Comparison of ENCODE assay signal across 8 cellular contexts in genomic region chr1:6028042-6028895, GRCh38. TPM values are rescaled to one million over a fixed set of nuclear protein-coding genes. Genes with fewer than 3 reads are reported as not detected.
A peak's percentile ranks its signal among the peaks of the same experiment; 100 is the strongest.
DNase-seq lines count a peak whose midpoint lies in the region; ATAC-seq and TF ChIP-seq lines count a peak whose summit lies in the region.

No MANE protein-coding gene starts in this region.

- H3K18ac ChIP-seq in H9 (ENCODE audit: insufficient read length, low read depth, low read length) (no peak overlapping the region), neuronal stem cell (ENCODE audit: low read length) (no peak overlapping the region)

- H3K9me3 ChIP-seq in H9 (ENCODE audit: control insufficient read depth, low read depth, low read length) (no peaks in the 10 kb centered on the region), neuronal stem cell (replicated peaks in 1 of 2; ENCODE audit: control insufficient read depth in 2 of 2, insufficient read depth in 1 of 2, low read depth in 1 of 2, low read length in 2 of 2) (peaks cover 0 to 3% of the 10 kb centered on the region in 2 donors)

- H3K36me3 ChIP-seq in neuronal stem cell (replicated peaks in 1 of 2; ENCODE audit: control insufficient read depth in 2 of 2, insufficient read depth in 2 of 2, low read length in 2 of 2), result no peaks in the 10 kb centered on the region

- no peaks in the 10 kb centered on the region for H3K27me3 ChIP-seq in H9 (ENCODE audit: insufficient read depth, low read length)
- H3K27me3 ChIP-seq in neuronal stem cell (ENCODE audit: control insufficient read depth in 3 of 3, insufficient read depth in 3 of 3, low read depth in 1 of 3, low read length in 3 of 3), result peaks cover 0 to 27% (median 3%) of the 10 kb centered on the region in 3 experiments

- no peaks in the 10 kb centered on the region for H3K23me2 ChIP-seq in H9 (ENCODE audit: insufficient read length, low read depth, low read length, poor library complexity, severe bottlenecking)

- H3K4ac ChIP-seq in H9 (ENCODE audit: low read depth, low read length) (no peak overlapping the region), neuronal stem cell (ENCODE audit: low read length) (no peak overlapping the region)

- H3K4me3 ChIP-seq in neuronal stem cell (ENCODE audit: low read length in 2 of 2), result no peak overlapping the region

- H3K27ac Mint-ChIP-seq in H9 (peak overlapping the region in 1 of 3 experiments; percentile 93; a peak in 1 of 7 replicates), T-cell (peak overlapping the region; percentile 95 to 98)
- H3K27ac Mint-ChIP-seq in activated naive CD8-positive, alpha-beta T cell, result peak overlapping the region; percentile 97

- no peak overlapping the region for H2AK5ac ChIP-seq in H9 (ENCODE audit: insufficient read length, low read length)
- peak overlapping the region; percentile 45 for H2AK5ac ChIP-seq in neuronal stem cell (ENCODE audit: low read depth, low read length)

- peak; percentile 24; the same call in 1 of the 3 replicates for TF ChIP-seq CTCF in H9 (conservative IDR thresholded peaks at IDR 0.05)

- H2BK120ac ChIP-seq in H9 (ENCODE audit: low read depth, low read length, poor library complexity, severe bottlenecking), result no peak overlapping the region
- H2BK120ac ChIP-seq in neuronal stem cell (ENCODE audit: low read depth, low read length), result no peak overlapping the region

- WGBS in H9 (ENCODE audit: extremely low coverage, insufficient read length, low lambda C conversion rate), result no CpG with 5 or more reads among the region's 20 CpGs
- WGBS in neuronal stem cell (ENCODE audit: extremely low coverage in 2 of 2, insufficient read length in 2 of 2, insufficient replicate concordance in 1 of 2), 2 donors, result no CpG with 5 or more reads among the region's 20 CpGs

- H3K79me2 ChIP-seq in H9 (ENCODE audit: insufficient read depth, low read length), result no peaks in the 10 kb centered on the region

- H3T11ph ChIP-seq in H9 (ENCODE audit: low read length), result no peak overlapping the region

- H2BK12ac ChIP-seq in H9 (ENCODE audit: insufficient read length, low read depth, low read length) (no peak overlapping the region), neuronal stem cell (ENCODE audit: low read length) (peak overlapping the region; percentile 36)

- ATAC-seq in T-cell (replicated peaks in 1 of 4), result peak; percentile 54 to 66 (median 62)
- ATAC-seq in GM21825 (IDR thresholded peaks at IDR 0.05; ENCODE audit: unreplicated experiment), result no peak
- ATAC-seq in HG02798 (IDR thresholded peaks at IDR 0.05; ENCODE audit: poor library complexity, unreplicated experiment), result no peak

- POLR2A ChIA-PET in T-cell (lab: Charles Lee), result interaction anchor here in 1 of 2 donors (0.6 to 0.8 kb wide), 2 partner anchors 34 to 36 kb away, joined by 4 to 6 read pairs; no protein-coding TSS in a partner anchor

- no peak overlapping the region for H4K8ac ChIP-seq in H9 (replicated peaks; ENCODE audit: insufficient read length, low read depth, low read length)
- H4K8ac ChIP-seq in neuronal stem cell (ENCODE audit: low read depth, low read length), result no peak overlapping the region

- no peak overlapping the region for H3K4me3 Mint-ChIP-seq in H9
- peak overlapping the region; percentile 87 to 95 (median 92) for H3K4me3 Mint-ChIP-seq in T-cell
- peak overlapping the region; percentile 95 for H3K4me3 Mint-ChIP-seq in activated naive CD8-positive, alpha-beta T cell

- H2AFZ ChIP-seq in H9 (ENCODE audit: low read length) (no peak overlapping the region), neuronal stem cell (ENCODE audit: low read length) (no peak overlapping the region)

- no peak overlapping the region for H2BK5ac ChIP-seq in H9 (ENCODE audit: insufficient read length, low read length)
- peak overlapping the region; percentile 11 for H2BK5ac ChIP-seq in neuronal stem cell (ENCODE audit: low read length)

- CTCF ChIA-PET in T-cell (lab: Charles Lee), result interaction anchor here (0.7 to 1.0 kb wide), 3 partner anchors 15 to 36 kb away, joined by 3 to 4 read pairs (median 3); partner anchors contain the start of gene NPHP4 (in 1 of the 2)

- H3K4me1 Mint-ChIP-seq in H9 (peaks cover 0 to 19% of the 10 kb centered on the region in 2 experiments; a peak in 2 of 4 replicates), T-cell (peaks cover 68 to 76% (median 71%) of the 10 kb centered on the region in 3 donors)
- peaks cover 59% of the 10 kb centered on the region for H3K4me1 Mint-ChIP-seq in activated naive CD8-positive, alpha-beta T cell (ENCODE audit: low read depth)

- H3K36me3 Mint-ChIP-seq in H9 (ENCODE audit: insufficient read depth in 1 of 3, low read depth in 3 of 3) (no peaks in the 10 kb centered on the region), T-cell (peaks cover 16% of the 10 kb centered on the region)
- H3K36me3 Mint-ChIP-seq in activated naive CD8-positive, alpha-beta T cell, result peaks cover 12% of the 10 kb centered on the region

- H3K23ac ChIP-seq in H9 (ENCODE audit: insufficient read length, low read depth, low read length) (no peak overlapping the region), neuronal stem cell (ENCODE audit: low read depth, low read length, poor library complexity) (no peak overlapping the region)

- H2BK20ac ChIP-seq in H9 (ENCODE audit: low read depth, low read length, poor library complexity, severe bottlenecking), result no peak overlapping the region

- in situ Hi-C loops in ACHN (cut with HindIII; ENCODE audit: low pct_ligation_motif_present, low pct_unique_long_range_greater_than_20kb, low sequenced_read_pairs), result no loop called here

- H2BK15ac ChIP-seq in H9 (ENCODE audit: low read depth, low read length) (no peak overlapping the region), neuronal stem cell (ENCODE audit: low read length) (no peak overlapping the region)

- no peak overlapping the region for H4K5ac ChIP-seq in H9 (ENCODE audit: insufficient read length, low read depth, low read length)

- H3K56ac ChIP-seq in H9 (ENCODE audit: insufficient read length, low read depth, low read length), result no peak overlapping the region

- H3K27ac ChIP-seq in H9 (ENCODE audit: insufficient read length, low read depth, low read length) (no peak overlapping the region), neuronal stem cell (replicated peaks; ENCODE audit: low read length) (no peak overlapping the region)

- H4K91ac ChIP-seq in H9 (ENCODE audit: insufficient read length, low read depth, low read length) (no peak overlapping the region), neuronal stem cell (ENCODE audit: low read depth, low read length, poor library complexity) (no peak overlapping the region)

- DNase-seq in H9 (no peak), T-cell (peak; percentile 48 to 82 (median 66)), neuronal stem cell (ENCODE audit: low spot score) (no peak), ACHN (no peak), NCI-H82 treated with DMSO at 0.1 percent for 48 hours (lab: John Stamatoyannopoulos, UW; ENCODE audit: unreplicated experiment) (no peak)

- peaks cover 3% of the 10 kb centered on the region for H4K20me1 ChIP-seq in H9 (ENCODE audit: control insufficient read depth, insufficient read depth, insufficient read length)

- H3K27me3 Mint-ChIP-seq in H9 (ENCODE audit: low read depth) (peaks cover 23% of the 10 kb centered on the region), T-cell (no peaks in the 10 kb centered on the region)
- no peaks in the 10 kb centered on the region for H3K27me3 Mint-ChIP-seq in activated naive CD8-positive, alpha-beta T cell

- no peaks in the 10 kb centered on the region; a peak in 1 of 5 replicates for H3K9me3 Mint-ChIP-seq in H9
- no peaks in the 10 kb centered on the region for H3K9me3 Mint-ChIP-seq in T-cell
- H3K9me3 Mint-ChIP-seq in activated naive CD8-positive, alpha-beta T cell (ENCODE audit: low read depth), result no peaks in the 10 kb centered on the region

- H3K4me1 ChIP-seq in H9 (ENCODE audit: insufficient read depth, low read length), result peaks cover 2% of the 10 kb centered on the region; the same call in 1 of the 2 replicates
- H3K4me1 ChIP-seq in neuronal stem cell (ENCODE audit: control insufficient read depth in 2 of 2, insufficient read depth in 1 of 2, low read depth in 1 of 2, low read length in 2 of 2), result peaks cover 7 to 13% of the 10 kb centered on the region in 2 donors

- H3K14ac ChIP-seq in H9 (ENCODE audit: insufficient read depth, low read length) (no peak overlapping the region; the same call in 1 of the 2 replicates), neuronal stem cell (ENCODE audit: low read length) (peak overlapping the region; percentile 87)

- H3K4me2 ChIP-seq in H9 (ENCODE audit: insufficient read depth, insufficient read length, low read length), result no peak overlapping the region
- no peak overlapping the region for H3K4me2 ChIP-seq in neuronal stem cell (ENCODE audit: insufficient read depth, low read length, poor library complexity, severe bottlenecking)

- H3K9ac ChIP-seq in H9 (ENCODE audit: extremely low read depth, insufficient read length, low read length), result no peak overlapping the region
- H3K9ac ChIP-seq in neuronal stem cell (ENCODE audit: low read depth, low read length, poor library complexity), result no peak overlapping the region

- H3K79me1 ChIP-seq in H9 (ENCODE audit: insufficient read depth, low read depth, low read length, poor library complexity, severe bottlenecking), result no peaks in the 10 kb centered on the region
- H3K79me1 ChIP-seq in neuronal stem cell (ENCODE audit: low read depth, low read length), result peaks cover 1% of the 10 kb centered on the region

RNA-seq across cellular contexts. Expression of gene KCNAB2, which starts 17.4 kb away (rescaled TPM):
- total RNA-seq in H9 (2021) (7.8 and 8.3 TPM in 2 replicates), T-cell (100 to 1,000 TPM; 181 to 270 (median 252) TPM)
- 5.4 TPM for polyA plus RNA-seq in neuronal stem cell (2013, experiment 1 of 2)
- 6.0 TPM for polyA plus RNA-seq in neuronal stem cell (2013, experiment 2 of 2)

RNA-seq across cellular contexts. Expression of gene NPHP4, which starts 36.0 kb away (rescaled TPM):
- 14.3 and 17.6 TPM in 2 replicates for total RNA-seq in H9 (2021)
- total RNA-seq in T-cell, result 10 to 100 TPM in 1 of 5 donors, 1 to 10 TPM in 4; 9.0 to 10.5 (median 9.8) TPM
- 9.7 TPM for polyA plus RNA-seq in neuronal stem cell (2013, experiment 1 of 2)
- polyA plus RNA-seq in neuronal stem cell (2013, experiment 2 of 2), result 9.5 TPM

Comparison
In these comparisons a context has a peak if more than half of its experiments do, and no peak if none do; other contexts are left out.
1. DNase-seq: peak in T-cell (34 of 34); none in H9 (single experiment), neuronal stem cell (single experiment), ACHN (single experiment) and NCI-H82 treated with DMSO at 0.1 percent for 48 hours (single experiment).
2. H3K4me3 Mint-ChIP-seq: peak in T-cell (3 of 3) and activated naive CD8-positive, alpha-beta T cell (single experiment); none in H9 (0 of 2).
3. ATAC-seq: peak in T-cell (4 of 4); none in GM21825 (single experiment) and HG02798 (single experiment).
4. RNA of gene KCNAB2, which starts 17.4 kb away (total RNA-seq): 181 to 270 TPM in T-cell; 7.8 to 8.3 TPM in H9; every median in the first group is over 10 times any median in the second.